In the genomic region with DNA sequence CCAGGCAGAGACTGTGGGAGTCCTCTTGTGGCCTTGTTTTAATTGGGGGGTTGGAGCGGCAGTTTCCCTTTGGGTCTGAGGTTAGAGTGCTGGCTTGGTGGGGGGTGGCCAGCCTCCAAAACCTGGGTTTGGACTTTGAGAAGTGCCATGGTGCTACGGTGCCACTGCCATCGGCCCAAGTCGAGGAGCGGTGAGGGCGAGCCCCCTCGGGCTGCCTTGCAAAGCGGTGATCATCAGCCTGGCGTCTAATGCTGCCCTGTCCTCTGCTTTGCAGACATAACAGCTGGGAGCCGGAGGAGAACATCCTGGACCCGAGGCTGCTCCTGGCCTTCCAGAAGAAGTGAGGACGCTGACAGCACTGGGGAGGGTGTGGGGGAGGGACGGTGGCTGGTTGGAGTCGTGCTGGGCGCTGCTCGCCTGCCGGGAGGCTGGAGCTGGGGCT, we compare ENCODE assay signal across 10 cellular contexts. TPM values are rescaled to one million over a fixed set of nuclear protein-coding genes. Genes with fewer than 3 reads are reported as not detected.
DNase-seq lines count a peak whose midpoint lies in the region; ATAC-seq and TF ChIP-seq lines count a peak whose summit lies in the region.
"Had no signal": no experiment of that assay in that cellular context is flagged by ENCODE, and none has a peak within 500 bp of the region (broad histone marks: within the 10 kb centered on the region; RNA-seq: fewer than 3 reads in every experiment).

No MANE protein-coding gene starts in this region.

- peak overlapping the region; percentile 81 for H3K9ac ChIP-seq in iPS-18a (ENCODE audit: low read length)

- peak overlapping the region; percentile 82 for H3K4me3 Mint-ChIP-seq in activated naive CD4-positive, alpha-beta T cell treated with anti-CD3 and anti-CD28 coated beads for 36 hours
- H3K4me3 Mint-ChIP-seq in activated CD4-positive, alpha-beta memory T cell treated with anti-CD3 and anti-CD28 coated beads for 36 hours: peak overlapping the region; percentile 77

- no peak for ATAC-seq in activated naive CD4-positive, alpha-beta T cell treated with anti-CD3 and anti-CD28 coated beads, Interleukin-2, amount 50 U/mL, for 72 hours
- ATAC-seq: body of pancreas had no signal

- DNase-seq in activated naive CD4-positive, alpha-beta T cell treated with anti-CD3 and anti-CD28 coated beads for 36 hours: no peak
- DNase-seq in activated naive CD4-positive, alpha-beta T cell treated with anti-CD3 and anti-CD28 coated beads, Interleukin-2, amount 50 U/mL, for 72 hours (ENCODE audit: low spot score in 2 of 2): no peak
- DNase-seq in activated CD4-positive, alpha-beta memory T cell treated with anti-CD3 and anti-CD28 coated beads for 36 hours: no peak
- DNase-seq in suprapubic skin (ENCODE audit: low spot score in 2 of 2) (no peak), DMS79 (lab: John Stamatoyannopoulos, UW) (no peak), erythroblast (lab: John Stamatoyannopoulos, UW) (no peak), AML-193 (lab: John Stamatoyannopoulos, UW) (no peak)
- DNase-seq: body of pancreas had no signal

- H3K9me3 ChIP-seq in iPS-18a (ENCODE audit: control insufficient read depth, low read depth, low read length): no peaks in the 10 kb centered on the region
- H3K9me3 ChIP-seq in suprapubic skin: no peaks in the 10 kb centered on the region
- H3K9me3 ChIP-seq: body of pancreas, pancreas had no signal

- peaks cover 44% of the 10 kb centered on the region for H3K36me3 ChIP-seq in iPS-18a (ENCODE audit: control insufficient read depth, low read depth, low read length)
- H3K36me3 ChIP-seq in suprapubic skin: peaks cover 3% of the 10 kb centered on the region
- H3K36me3 ChIP-seq: pancreas had no signal

- TF ChIP-seq CTCF in suprapubic skin (IDR thresholded peaks at IDR 0.05): no peak

- H3K9me3 Mint-ChIP-seq in activated naive CD4-positive, alpha-beta T cell treated with anti-CD3 and anti-CD28 coated beads for 36 hours: no peaks in the 10 kb centered on the region
- no peaks in the 10 kb centered on the region for H3K9me3 Mint-ChIP-seq in activated naive CD4-positive, alpha-beta T cell treated with anti-CD3 and anti-CD28 coated beads, Interleukin-2, amount 50 U/mL, for 72 hours
- H3K9me3 Mint-ChIP-seq in activated CD4-positive, alpha-beta memory T cell treated with anti-CD3 and anti-CD28 coated beads for 36 hours: no peaks in the 10 kb centered on the region

- H3K4me3 ChIP-seq in iPS-18a (ENCODE audit: low read length): peak overlapping the region; percentile 82
- H3K4me3 ChIP-seq in suprapubic skin: peak overlapping the region; percentile 69

- no peak overlapping the region for H3K27ac Mint-ChIP-seq in activated naive CD4-positive, alpha-beta T cell treated with anti-CD3 and anti-CD28 coated beads for 36 hours
- H3K27ac Mint-ChIP-seq in activated naive CD4-positive, alpha-beta T cell treated with anti-CD3 and anti-CD28 coated beads, Interleukin-2, amount 50 U/mL, for 72 hours: no peak overlapping the region
- no peak overlapping the region for H3K27ac Mint-ChIP-seq in activated CD4-positive, alpha-beta memory T cell treated with anti-CD3 and anti-CD28 coated beads for 36 hours

- POLR2A ChIA-PET in activated CD4-positive, alpha-beta memory T cell treated with anti-CD3 and anti-CD28 coated beads for 36 hours (lab: Charles Lee): no interaction called here

- no peaks in the 10 kb centered on the region for H3K36me3 Mint-ChIP-seq in activated naive CD4-positive, alpha-beta T cell treated with anti-CD3 and anti-CD28 coated beads for 36 hours (ENCODE audit: low read depth)
- peaks cover 5 to 6% of the 10 kb centered on the region in 2 donors for H3K36me3 Mint-ChIP-seq in activated naive CD4-positive, alpha-beta T cell treated with anti-CD3 and anti-CD28 coated beads, Interleukin-2, amount 50 U/mL, for 72 hours
- H3K36me3 Mint-ChIP-seq in activated CD4-positive, alpha-beta memory T cell treated with anti-CD3 and anti-CD28 coated beads for 36 hours: no peaks in the 10 kb centered on the region

- TF ChIP-seq POLR2A in suprapubic skin (IDR thresholded peaks at IDR 0.05) (no peak), erythroblast (IDR thresholded peaks at IDR 0.05; ENCODE audit: low read length) (no peak)

- peaks cover 12% of the 10 kb centered on the region for H3K4me1 Mint-ChIP-seq in activated naive CD4-positive, alpha-beta T cell treated with anti-CD3 and anti-CD28 coated beads for 36 hours (ENCODE audit: low read depth)
- H3K4me1 Mint-ChIP-seq in activated CD4-positive, alpha-beta memory T cell treated with anti-CD3 and anti-CD28 coated beads for 36 hours (ENCODE audit: low read depth): peaks cover 14% of the 10 kb centered on the region

- no peak overlapping the region for H3K27ac ChIP-seq in iPS-18a (ENCODE audit: low read length)
- H3K27ac ChIP-seq in suprapubic skin: no peak overlapping the region
- H3K27ac ChIP-seq: body of pancreas, pancreas had no signal

- H3K27me3 ChIP-seq in iPS-18a (ENCODE audit: control insufficient read depth, insufficient read depth, low read length): peaks cover 24% of the 10 kb centered on the region
- peaks cover 47% of the 10 kb centered on the region for H3K27me3 ChIP-seq in suprapubic skin
- H3K27me3 ChIP-seq: body of pancreas had no signal

- CTCF ChIA-PET in activated naive CD4-positive, alpha-beta T cell treated with anti-CD3 and anti-CD28 coated beads for 36 hours (lab: Charles Lee): no interaction called here
- CTCF ChIA-PET in activated CD4-positive, alpha-beta memory T cell treated with anti-CD3 and anti-CD28 coated beads for 36 hours (lab: Charles Lee): interaction anchor here (1.1 to 2.6 kb wide), 4 partner anchors 10 to 33 kb away, joined by 3 to 7 read pairs (median 4); no protein-coding TSS in a partner anchor

- H3K4me1 ChIP-seq in iPS-18a (ENCODE audit: control insufficient read depth, low read depth, low read length): peaks cover 17% of the 10 kb centered on the region
- peaks cover 25% of the 10 kb centered on the region for H3K4me1 ChIP-seq in suprapubic skin

- TF ChIP-seq EP300 in suprapubic skin (IDR thresholded peaks at IDR 0.05): no peak

- intact Hi-C loops in activated naive CD4-positive, alpha-beta T cell treated with anti-CD3 and anti-CD28 coated beads for 36 hours (cut with micrococcal nuclease): loop anchor here (2.0 kb wide), 1 partner anchor 18 kb away; the partner anchor contains the start of gene CBX8
- intact Hi-C loops in activated CD4-positive, alpha-beta memory T cell treated with anti-CD3 and anti-CD28 coated beads for 36 hours (cut with micrococcal nuclease): loop anchor here (2.0 kb wide), 1 partner anchor 32 kb away; no protein-coding TSS in a partner anchor

- H3K27me3 Mint-ChIP-seq in activated naive CD4-positive, alpha-beta T cell treated with anti-CD3 and anti-CD28 coated beads for 36 hours (ENCODE audit: low read depth): peaks cover 66% of the 10 kb centered on the region
- H3K27me3 Mint-ChIP-seq in activated CD4-positive, alpha-beta memory T cell treated with anti-CD3 and anti-CD28 coated beads for 36 hours: peaks cover 66% of the 10 kb centered on the region

- WGBS in suprapubic skin: 40% methylated on average over 7 of the region's 17 CpGs

RNA-seq across cellular contexts. Expression of gene CBX2, which starts 1.2 kb away (rescaled TPM):
- 1 to 10 TPM; 5.2 to 5.8 TPM for total RNA-seq in activated naive CD4-positive, alpha-beta T cell treated with anti-CD3 and anti-CD28 coated beads for 36 hours
- total RNA-seq in activated naive CD4-positive, alpha-beta T cell treated with anti-CD3 and anti-CD28 coated beads, Interleukin-2, amount 50 U/mL, for 72 hours: 1 to 10 TPM; 2.8 to 3.3 TPM
- total RNA-seq in activated CD4-positive, alpha-beta memory T cell treated with anti-CD3 and anti-CD28 coated beads for 36 hours: 1 to 10 TPM; 2.5 to 3.1 TPM
- 1 to 10 TPM; 2.2 to 7.0 (median 5.2) TPM for total RNA-seq in suprapubic skin

RNA-seq across cellular contexts. Expression of gene CBX8, which starts 17.8 kb away (rescaled TPM):
- 1 to 10 TPM; 3.8 to 3.9 TPM for total RNA-seq in activated naive CD4-positive, alpha-beta T cell treated with anti-CD3 and anti-CD28 coated beads for 36 hours
- 1 to 10 TPM; 1.5 to 5.6 TPM for total RNA-seq in activated naive CD4-positive, alpha-beta T cell treated with anti-CD3 and anti-CD28 coated beads, Interleukin-2, amount 50 U/mL, for 72 hours
- 1 to 10 TPM; 4.5 to 4.6 TPM for total RNA-seq in activated CD4-positive, alpha-beta memory T cell treated with anti-CD3 and anti-CD28 coated beads for 36 hours
- total RNA-seq in suprapubic skin: 1 to 10 TPM; 2.3 to 6.4 (median 3.1) TPM

RNA-seq across cellular contexts. Expression of gene ENPP7, which starts 48.4 kb away (rescaled TPM):
- total RNA-seq in activated naive CD4-positive, alpha-beta T cell treated with anti-CD3 and anti-CD28 coated beads for 36 hours: not detected
- under 1 TPM in 1 of 2 donors, not detected in 1; 0.23 TPM for total RNA-seq in activated naive CD4-positive, alpha-beta T cell treated with anti-CD3 and anti-CD28 coated beads, Interleukin-2, amount 50 U/mL, for 72 hours
- total RNA-seq in activated CD4-positive, alpha-beta memory T cell treated with anti-CD3 and anti-CD28 coated beads for 36 hours: under 1 TPM in 1 of 2 experiments, not detected in 1; 0.10 TPM
- not detected for total RNA-seq in suprapubic skin
- total RNA-seq: body of pancreas had no signal
